23 cellular contexts compared by ENCODE assay signal in the genomic region with DNA sequence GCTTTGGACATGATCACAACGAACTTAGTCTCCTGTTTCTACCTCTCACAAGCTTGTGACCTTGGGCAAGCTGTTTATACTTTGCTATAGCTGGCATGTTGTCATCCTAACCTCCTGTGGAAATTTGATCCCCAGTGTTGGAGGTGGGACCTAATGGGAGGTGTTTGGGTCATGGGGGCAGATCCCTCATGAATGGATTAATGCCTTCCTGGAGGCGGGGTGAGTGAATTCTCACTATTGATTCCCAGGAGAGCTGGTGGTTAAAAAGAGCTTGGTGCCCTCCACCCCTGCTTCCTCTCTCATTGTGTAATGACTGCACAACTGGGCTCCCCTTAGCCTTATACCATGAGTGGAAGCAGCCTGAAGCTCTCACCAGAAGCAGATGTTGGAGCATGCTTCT.
DNase-seq lines count a peak whose midpoint lies in the region; ATAC-seq and TF ChIP-seq lines count a peak whose summit lies in the region.
"Had no signal": no experiment of that assay in that cellular context is flagged by ENCODE, and none has a peak within 500 bp of the region (broad histone marks: within the 10 kb centered on the region; RNA-seq: fewer than 3 reads in every experiment).

No MANE protein-coding gene starts in this region.

- CTCF ChIA-PET in A673 (lab: Charles Lee) = no interaction called here

- no peak overlapping the region for H3K4me3 ChIP-seq in A673 (ENCODE audit: low read depth, low read length, poor library complexity, severe bottlenecking)
- H3K4me3 ChIP-seq in GM23338 = no peak overlapping the region
- H3K4me3 ChIP-seq in upper lobe of left lung = no peak overlapping the region
- H3K4me3 ChIP-seq: thoracic aorta had no signal

- no peak overlapping the region for H3K4me2 ChIP-seq in GM23338

- no peak for TF ChIP-seq EP300 in upper lobe of left lung (IDR thresholded peaks at IDR 0.05)

- H3K9me3 ChIP-seq in A673 (ENCODE audit: low read depth, low read length, poor library complexity, severe bottlenecking) (peaks cover 10% of the 10 kb centered on the region), upper lobe of left lung (peaks cover 0 to 6% (median 4%) of the 10 kb centered on the region in 4 donors)

- intact Hi-C loops in A673 (cut with micrococcal nuclease; ENCODE audit: unreplicated experiment) = no loop called here

- peaks cover 13% of the 10 kb centered on the region for H3K4me1 Mint-ChIP-seq in GM23338
- H3K4me1 Mint-ChIP-seq: activated CD4-positive, alpha-beta memory T cell treated with anti-CD3 and anti-CD28 coated beads, Interleukin-2, amount 10 ng/mL, durations not matched to agents 7 days and 5 days; central memory CD8-positive, alpha-beta T cell had no signal

- H3K36me3 Mint-ChIP-seq in GM23338 (ENCODE audit: low read depth) = no peaks in the 10 kb centered on the region
- H3K36me3 Mint-ChIP-seq: CD4-positive, CD25-positive, alpha-beta regulatory T cell had no signal

- no peak for TF ChIP-seq CTCF in A673 (conservative IDR thresholded peaks at IDR 0.05; ENCODE audit: low read depth, low read length)
- TF ChIP-seq CTCF in GM23338 (conservative IDR thresholded peaks at IDR 0.05; ENCODE audit: low read depth in 2 of 2) = no peak
- no peak for TF ChIP-seq CTCF in upper lobe of left lung (IDR thresholded peaks at IDR 0.05)

- H3F3A ChIP-seq in GM23338 (replicated peaks; ENCODE audit: low read depth) = 0 out of 2 replicates have a peak, but pooled peaks cover 4% of the 10 kb centered on the region

- in situ Hi-C loops in G401 (cut with HindIII; ENCODE audit: low sequenced_read_pairs) = no loop called here

- H3K27me3 Mint-ChIP-seq in GM23338 (ENCODE audit: insufficient read depth, low read depth, poor library complexity) = no peaks in the 10 kb centered on the region

- H4K20me1 ChIP-seq in GM23338 (replicated peaks; ENCODE audit: insufficient read depth) = no peaks in the 10 kb centered on the region

- 64% methylated on average over 2 of the region's 2 CpGs for WGBS in upper lobe of left lung, 2 donors

- H3K36me3 ChIP-seq in A673 (ENCODE audit: insufficient read depth, low read length, poor library complexity, severe bottlenecking) (no peaks in the 10 kb centered on the region), GM23338 (ENCODE audit: insufficient read depth) (no peaks in the 10 kb centered on the region), upper lobe of left lung (no peaks in the 10 kb centered on the region)
- H3K36me3 ChIP-seq: thoracic aorta, WERI-Rb-1 had no signal

- ATAC-seq in GM23338 (peak; percentile 50; the same call in 2 of the 3 replicates), left lobe of liver (peak; percentile 82), upper lobe of left lung (ENCODE audit: low FRiP score in 2 of 2) (no peak), GM21515 (IDR thresholded peaks at IDR 0.05; ENCODE audit: unreplicated experiment) (no peak)
- ATAC-seq: T-cell had no signal

- no peak overlapping the region; the same call in 1 of the 2 replicates for H3K27ac Mint-ChIP-seq in GM23338
- H3K27ac Mint-ChIP-seq: activated CD4-positive, alpha-beta memory T cell treated with anti-CD3 and anti-CD28 coated beads, Interleukin-2, amount 10 ng/mL, durations not matched to agents 7 days and 5 days had no signal

- no TSS peak for BruUV-seq in A673 (replicated peaks; lab: Mats Ljungman, UMichigan)

- H3K4me1 ChIP-seq in A673 (ENCODE audit: insufficient read depth, low read length, poor library complexity, severe bottlenecking) (no peaks in the 10 kb centered on the region), GM23338 (ENCODE audit: insufficient read depth) (peaks cover 11% of the 10 kb centered on the region), upper lobe of left lung (no peaks in the 10 kb centered on the region)

- no peaks in the 10 kb centered on the region; the same call in 2 of the 3 replicates for H3K9me3 Mint-ChIP-seq in GM23338

- no peak overlapping the region for H3K27ac ChIP-seq in A673 (ENCODE audit: low read depth, low read length, poor library complexity, severe bottlenecking)
- H3K27ac ChIP-seq in GM23338 (ENCODE audit: low read depth) = no peak overlapping the region
- no peak overlapping the region for H3K27ac ChIP-seq in upper lobe of left lung
- H3K27ac ChIP-seq: thoracic aorta, WERI-Rb-1 had no signal

- H3K27me3 ChIP-seq in A673 (replicated peaks; ENCODE audit: insufficient read depth, low read depth, low read length, poor library complexity) (no peaks in the 10 kb centered on the region), GM23338 (ENCODE audit: insufficient read depth) (no peaks in the 10 kb centered on the region), upper lobe of left lung (no peaks in the 10 kb centered on the region)

- H3K79me2 ChIP-seq in GM23338 (replicated peaks; ENCODE audit: insufficient read depth) = no peaks in the 10 kb centered on the region

- POLR2A ChIA-PET in A673 (lab: Charles Lee; ENCODE audit: low non-redundant PET) = no interaction called here

- no peak overlapping the region for H3K4me3 Mint-ChIP-seq in GM23338
- H3K4me3 Mint-ChIP-seq: activated CD4-positive, alpha-beta memory T cell treated with anti-CD3 and anti-CD28 coated beads, Interleukin-2, amount 10 ng/mL, durations not matched to agents 7 days and 5 days; CD4-positive, CD25-positive, alpha-beta regulatory T cell; central memory CD8-positive, alpha-beta T cell; neural crest cell; T-cell had no signal

- DNase-seq in A673 (ENCODE audit: low spot score) = peak; percentile 9
- DNase-seq in GM23338 (ENCODE audit: low spot score) = peak; percentile 23
- DNase-seq in NCI-H2171 treated with DMSO at 0.1 percent for 48 hours (lab: John Stamatoyannopoulos, UW) = peak; percentile 72
- DNase-seq in left lobe of liver (ENCODE audit: low spot score) = no peak
- DNase-seq in G401 (ENCODE audit: low spot score) = no peak
- no peak for DNase-seq in upper lobe of left lung
- DNase-seq in stimulated activated CD4-positive, alpha-beta T cell treated with anti-CD3 and anti-CD28 coated beads, Interleukin-4, amount 100 ng/mL, for 24 hours = no peak
- DNase-seq: ACHN; activated CD4-positive, alpha-beta memory T cell treated with anti-CD3 and anti-CD28 coated beads, Interleukin-2, amount 10 ng/mL, durations not matched to agents 7 days and 5 days; activated naive CD4-positive, alpha-beta T cell treated with Interleukin-2 at 50 U/mL for 16 hours; activated T-cell treated with anti-CD3 and anti-CD28 coated beads, Interleukin-2, amount 50 U/mL, for 1 hour; CD4-positive, CD25-positive, alpha-beta regulatory T cell; DMS53; kidney glomerular epithelial cell; NCI-H187; NCI-H510A treated with DMSO at 0.1 percent for 48 hours; Right ventricle myocardium superior; T-cell; WERI-Rb-1 had no signal

- no peak for TF ChIP-seq POLR2A in upper lobe of left lung (IDR thresholded peaks at IDR 0.05)

- peaks cover 10% of the 10 kb centered on the region; the same call in 1 of the 2 replicates for H3K9me2 ChIP-seq in GM23338 (ENCODE audit: insufficient read depth)

- peak overlapping the region; percentile 90 for H2AFZ ChIP-seq in GM23338

TF ChIP-seq in GM23338, 12 proteins besides CTCF, POLR2A, EP300 and RAD21 (continues in another document):
- TF ChIP-seq, protein P1, sequence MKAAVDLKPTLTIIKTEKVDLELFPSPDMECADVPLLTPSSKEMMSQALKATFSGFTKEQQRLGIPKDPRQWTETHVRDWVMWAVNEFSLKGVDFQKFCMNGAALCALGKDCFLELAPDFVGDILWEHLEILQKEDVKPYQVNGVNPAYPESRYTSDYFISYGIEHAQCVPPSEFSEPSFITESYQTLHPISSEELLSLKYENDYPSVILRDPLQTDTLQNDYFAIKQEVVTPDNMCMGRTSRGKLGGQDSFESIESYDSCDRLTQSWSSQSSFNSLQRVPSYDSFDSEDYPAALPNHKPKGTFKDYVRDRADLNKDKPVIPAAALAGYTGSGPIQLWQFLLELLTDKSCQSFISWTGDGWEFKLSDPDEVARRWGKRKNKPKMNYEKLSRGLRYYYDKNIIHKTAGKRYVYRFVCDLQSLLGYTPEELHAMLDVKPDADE (IDR thresholded peaks at IDR 0.05) = no peak
- TF ChIP-seq NANOG (IDR thresholded peaks at IDR 0.05; ENCODE audit: borderline replicate concordance) = no peak

Comparison
In these comparisons a context has a peak if more than half of its experiments do, and no peak if none do; other contexts are left out.
1. DNase-seq: peak in A673 (single experiment), GM23338 (single experiment) and NCI-H2171 treated with DMSO at 0.1 percent for 48 hours (single experiment); none in left lobe of liver (single experiment), G401 (single experiment), upper lobe of left lung (0 of 2) and stimulated activated CD4-positive, alpha-beta T cell treated with anti-CD3 and anti-CD28 coated beads, Interleukin-4, amount 100 ng/mL, for 24 hours (single experiment).
2. ATAC-seq: peak in GM23338 (single experiment) and left lobe of liver (single experiment); none in upper lobe of left lung (0 of 2) and GM21515 (single experiment).